In genomic region chr12:79409562-79409961, GRCh38 we compare ENCODE assay signal across 13 cellular contexts.
A peak's percentile ranks its signal among the peaks of the same experiment; 100 is the strongest.
DNase-seq lines count a peak whose midpoint lies in the region; ATAC-seq and TF ChIP-seq lines count a peak whose summit lies in the region.
"Had no signal": no experiment of that assay in that cellular context is flagged by ENCODE, and none has a peak within 500 bp of the region (broad histone marks: within the 10 kb centered on the region; RNA-seq: fewer than 3 reads in every experiment).

No MANE protein-coding gene starts in this region.

- H3K27ac ChIP-seq in stomach smooth muscle (ENCODE audit: low read length) = peak overlapping the region; percentile 19
- no peak overlapping the region for H3K27ac ChIP-seq in PC-9

- no peak overlapping the region for H3K4me3 ChIP-seq in astrocyte of the cerebellum (ENCODE audit: low read depth, low read length)
- peak overlapping the region; percentile 41 to 48 for H3K4me3 ChIP-seq in stomach smooth muscle (ENCODE audit: low read length in 2 of 2)
- no peak overlapping the region for H3K4me3 ChIP-seq in PC-9

- H3K36me3 ChIP-seq in stomach smooth muscle (ENCODE audit: control insufficient read depth in 2 of 2, insufficient read depth in 2 of 2, low read length in 2 of 2) (no peaks in the 10 kb centered on the region), PC-9 (ENCODE audit: low read depth) (no peaks in the 10 kb centered on the region)

- no peak overlapping the region for H3K4me2 ChIP-seq in PC-9

- POLR2A ChIA-PET in PC-9 (lab: Charles Lee; ENCODE audit: unreplicated experiment) = no interaction called here

- CTCF ChIA-PET in PC-9 (lab: Charles Lee) = no interaction called here

- H3K27me3 ChIP-seq in stomach smooth muscle (ENCODE audit: control insufficient read depth in 1 of 2, insufficient read depth in 2 of 2, low read length in 2 of 2) (no peaks in the 10 kb centered on the region), PC-9 (ENCODE audit: insufficient read depth, low read depth) (no peaks in the 10 kb centered on the region)

- H3K79me2 ChIP-seq in PC-9 (ENCODE audit: low read depth) = no peaks in the 10 kb centered on the region

- intact Hi-C loops in PC-9 (cut with micrococcal nuclease; ENCODE audit: unreplicated experiment) = loop anchor here (5.0 to 10.0 kb wide), 2 partner anchors 283 to 1065 kb away; partner anchors contain the start of gene PAWR

- no peaks in the 10 kb centered on the region for H3K4me1 ChIP-seq in stomach smooth muscle (ENCODE audit: control insufficient read depth, insufficient read depth, low read length)
- H3K4me1 ChIP-seq in PC-9 (replicated peaks; ENCODE audit: insufficient read depth) = peaks cover 18% of the 10 kb centered on the region

- H2AFZ ChIP-seq in PC-9 = no peak overlapping the region

- no peaks in the 10 kb centered on the region for H4K20me1 ChIP-seq in PC-9 (ENCODE audit: insufficient read depth)

- peaks cover 10% of the 10 kb centered on the region; the same call in 1 of the 2 replicates for H3F3A ChIP-seq in PC-9 (ENCODE audit: insufficient read depth, low read depth)

- no TSS peak for BruUV-seq in PC-9 (replicated peaks; lab: Mats Ljungman, UMichigan)

- TF ChIP-seq CTCF in astrocyte of the cerebellum (IDR thresholded peaks at IDR 0.05; ENCODE audit: low read depth, low read length, missing control alignments) = no peak
- no peak for TF ChIP-seq CTCF in PC-9 (conservative IDR thresholded peaks at IDR 0.05)

- no peaks in the 10 kb centered on the region for H3K9me2 ChIP-seq in PC-9 (ENCODE audit: insufficient read depth)

- DNase-seq in H4 (ENCODE audit: low spot score) (peak; percentile 77), astrocyte of the cerebellum (ENCODE audit: low read depth) (peak; percentile 95), glomerular visceral epithelial cell (ENCODE audit: extremely low spot score) (peak; percentile 39), PC-9 (no peak)
- DNase-seq in activated effector memory CD4-positive, alpha-beta T cell treated with anti-CD3 and anti-CD28 coated beads, Interleukin-2, amount 50 U/mL, for 16 hours = no peak
- DNase-seq: activated CD4-positive, alpha-beta T cell treated with anti-CD3 and anti-CD28 coated beads, Interleukin-2, amount 10 ng/mL, durations not matched to agents 24 days and 14 days; activated naive CD8-positive, alpha-beta T cell treated with anti-CD3 and anti-CD28 coated beads, Interleukin-2, amount 50 U/mL, for 24 hours; naive thymus-derived CD4-positive, alpha-beta T cell; NCI-H2081 treated with DMSO at 0.1 percent for 48 hours had no signal

- in situ Hi-C loops in astrocyte of the cerebellum (cut with HindIII; ENCODE audit: low sequenced_read_pairs) = loop anchor here (25.0 kb wide), 1 partner anchor 128 kb away; no protein-coding TSS in a partner anchor

- ATAC-seq in HG02973 (IDR thresholded peaks at IDR 0.05; ENCODE audit: unreplicated experiment) (no peak), HG03439 (IDR thresholded peaks at IDR 0.05; ENCODE audit: unreplicated experiment) (no peak)
- ATAC-seq: activated naive CD8-positive, alpha-beta T cell treated with anti-CD3 and anti-CD28 coated beads, Interleukin-2, amount 50 U/mL, for 24 hours; naive thymus-derived CD4-positive, alpha-beta T cell; Right ventricle myocardium inferior had no signal

- H3K9me3 ChIP-seq in stomach smooth muscle (ENCODE audit: control insufficient read depth in 2 of 2, low read length in 2 of 2) = no peaks in the 10 kb centered on the region
- peaks cover 14% of the 10 kb centered on the region for H3K9me3 ChIP-seq in PC-9 (ENCODE audit: insufficient read depth, low read depth)

- H3K9ac ChIP-seq in stomach smooth muscle (ENCODE audit: low read length in 2 of 2) = no peak overlapping the region

Comparison
In these comparisons a context has a peak if more than half of its experiments do, and no peak if none do; other contexts are left out.
1. DNase-seq: peak in H4 (single experiment), astrocyte of the cerebellum (single experiment) and glomerular visceral epithelial cell (single experiment); none in activated effector memory CD4-positive, alpha-beta T cell treated with anti-CD3 and anti-CD28 coated beads, Interleukin-2, amount 50 U/mL, for 16 hours (single experiment) and PC-9 (0 of 2).
2. H3K4me3 ChIP-seq: peak in stomach smooth muscle (2 of 2); none in astrocyte of the cerebellum (single experiment) and PC-9 (single experiment).